Comparison of ENCODE assay signal across 8 cellular contexts in the genomic region with DNA sequence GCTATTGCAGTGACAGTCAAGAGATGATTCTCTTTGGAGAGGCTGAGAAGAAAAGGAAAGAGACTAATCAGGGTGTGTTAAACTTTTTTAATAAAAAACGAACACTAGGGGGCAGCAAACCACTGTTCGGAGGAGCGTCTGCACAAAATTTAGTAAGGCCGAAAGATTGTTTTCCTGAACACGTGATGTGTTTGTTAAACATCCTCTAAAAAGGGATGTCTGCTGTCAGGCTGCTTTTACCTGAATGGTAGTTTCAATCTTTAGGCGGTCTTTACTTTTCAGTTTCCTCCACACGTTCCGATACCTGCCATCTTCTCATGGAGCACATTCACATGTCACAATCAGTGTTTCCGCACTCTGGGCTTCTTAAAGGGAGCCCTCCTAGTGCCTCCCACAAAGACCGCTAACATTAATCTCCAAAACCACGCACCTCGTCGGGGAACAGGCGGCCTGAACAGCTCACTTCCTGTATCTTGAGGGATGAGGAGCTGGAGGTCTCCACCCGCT.
DNase-seq lines count a peak whose midpoint lies in the region; ATAC-seq and TF ChIP-seq lines count a peak whose summit lies in the region.

No MANE protein-coding gene starts in this region.

- H3K27me3 ChIP-seq in Peyer's patch (no peaks in the 10 kb centered on the region), osteoblast (ENCODE audit: insufficient read depth, low read length) (no peaks in the 10 kb centered on the region)

- TF ChIP-seq POLR2A in Peyer's patch (IDR thresholded peaks at IDR 0.05), result no peak

- peak overlapping the region; percentile 58 for H2AFZ ChIP-seq in osteoblast (ENCODE audit: low read length)

- H3K36me3 ChIP-seq in Peyer's patch (no peaks in the 10 kb centered on the region), osteoblast (ENCODE audit: insufficient read depth, low read length) (no peaks in the 10 kb centered on the region)

- H3K4me2 ChIP-seq in osteoblast (ENCODE audit: insufficient read depth, low read length), result peak overlapping the region; percentile 76

- no peaks in the 10 kb centered on the region for H3K79me2 ChIP-seq in osteoblast (ENCODE audit: insufficient read depth, low read length)

- H3K4me1 ChIP-seq in Peyer's patch (peaks cover 0 to 5% (median 2%) of the 10 kb centered on the region in 4 donors), osteoblast (ENCODE audit: insufficient read depth, low read length) (peaks cover 14% of the 10 kb centered on the region)

- TF ChIP-seq CTCF in Peyer's patch (IDR thresholded peaks at IDR 0.05) (peak; percentile 56 to 79 (median 70)), osteoblast (IDR thresholded peaks at IDR 0.05; ENCODE audit: extremely low read depth, low read depth, low read length) (peak; percentile 64)

- no peaks in the 10 kb centered on the region for H4K20me1 ChIP-seq in osteoblast (ENCODE audit: insufficient read depth, low read length)

- H3K27ac ChIP-seq in Peyer's patch (peak overlapping the region in 1 of 4 donors; percentile 3), osteoblast (ENCODE audit: low read depth, low read length) (peak overlapping the region; percentile 69)

- H3K4me3 ChIP-seq in Peyer's patch (peak overlapping the region in 1 of 4 donors; percentile 26), osteoblast (ENCODE audit: insufficient read depth, low read length) (peak overlapping the region; percentile 34)

- no peak for ATAC-seq in GM21576 (IDR thresholded peaks at IDR 0.05; ENCODE audit: unreplicated experiment)

- H3K9me3 ChIP-seq in Peyer's patch (no peaks in the 10 kb centered on the region), osteoblast (ENCODE audit: low read depth, low read length) (no peaks in the 10 kb centered on the region)

- DNase-seq in NCI-H524 (lab: John Stamatoyannopoulos, UW) (peak; percentile 31 to 68), NCI-H524 treated with DMSO at 0.1 percent for 48 hours (lab: John Stamatoyannopoulos, UW) (no peak), HT-29 (ENCODE audit: low spot score) (peak; percentile 86), Peyer's patch (peak in 2 of 3 donors; percentile 16 to 49), foreskin melanocyte (peak; percentile 81), osteoblast (ENCODE audit: insufficient read length, low spot score, missing footprints) (no peak)
- peak; percentile 6 for DNase-seq in activated T-helper 9 cell treated with anti-CD3 and anti-CD28 coated beads, Interleukin-2, amount 50 U/mL, for 16 hours (ENCODE audit: low read depth)

Comparison
In these comparisons a context has a peak if more than half of its experiments do, and no peak if none do; other contexts are left out.
1. DNase-seq: peak in NCI-H524 (2 of 2), HT-29 (single experiment), Peyer's patch (2 of 3), activated T-helper 9 cell treated with anti-CD3 and anti-CD28 coated beads, Interleukin-2, amount 50 U/mL, for 16 hours (single experiment) and foreskin melanocyte (single experiment); none in NCI-H524 treated with DMSO at 0.1 percent for 48 hours (single experiment) and osteoblast (single experiment).